21 cellular contexts compared by ENCODE assay signal in the genomic region with DNA sequence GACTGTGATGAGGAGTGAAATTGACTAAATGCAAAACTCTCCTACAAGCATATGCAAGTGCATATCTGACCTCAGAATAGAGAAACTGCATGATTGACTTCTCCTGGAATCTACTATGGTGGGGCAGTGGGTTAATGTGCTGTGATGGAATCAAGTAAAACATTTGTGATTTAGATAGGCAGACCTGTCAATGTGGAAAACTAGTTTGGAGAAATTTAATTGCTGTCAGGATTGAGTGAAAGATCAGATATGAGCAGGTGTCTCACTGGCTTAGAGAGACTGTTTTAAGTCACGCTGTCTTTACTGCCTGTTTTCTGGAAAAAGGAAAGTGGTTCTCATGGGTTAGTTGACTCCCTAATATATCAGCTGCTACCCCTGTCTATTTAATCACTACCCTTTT.
"Had no signal": no experiment of that assay in that cellular context is flagged by ENCODE, and none has a peak within 500 bp of the region (broad histone marks: within the 10 kb centered on the region; RNA-seq: fewer than 3 reads in every experiment).

No MANE protein-coding gene starts in this region.

- H3K4me1 Mint-ChIP-seq: immature natural killer cell, mesothelial cell of epicardium, naive B cell had no signal

- H3K36me3 Mint-ChIP-seq: naive B cell had no signal

- H3K4me3 Mint-ChIP-seq: effector memory CD8-positive, alpha-beta T cell; immature natural killer cell; mesothelial cell of epicardium; naive B cell had no signal

- ATAC-seq: effector memory CD8-positive, alpha-beta T cell; foreskin keratinocyte; gastroesophageal sphincter; heart left ventricle; left colon; left lobe of liver; left ventricle myocardium superior; lower lobe of right lung; mucosa of descending colon had no signal

- H3K27ac Mint-ChIP-seq: effector memory CD8-positive, alpha-beta T cell; immature natural killer cell; mesothelial cell of epicardium had no signal

- H2AFZ ChIP-seq: hepatocyte had no signal

- H3K4me1 ChIP-seq: colonic mucosa, esophagus muscularis mucosa, foreskin keratinocyte, gastroesophageal sphincter, heart left ventricle, lower lobe of right lung had no signal

- H3K4me3 ChIP-seq: colonic mucosa, hepatocyte, mucosa of descending colon had no signal

- H3K4me2 ChIP-seq: hepatocyte had no signal

- H3K9me3 ChIP-seq: colonic mucosa, esophagus muscularis mucosa, gastroesophageal sphincter, lower lobe of right lung, mucosa of descending colon had no signal

- DNase-seq: colonic mucosa; effector CD8-positive, alpha-beta T cell; effector memory CD8-positive, alpha-beta T cell; foreskin keratinocyte; heart left ventricle; hypothalamus; immature natural killer cell; islet precursor cell; kidney; kidney glomerular epithelial cell; left colon; left ventricle myocardium superior; lower lobe of right lung; mesenchymal stem cell; mucosa of descending colon; naive B cell had no signal

- H3K36me3 ChIP-seq: colonic mucosa, esophagus muscularis mucosa, gastroesophageal sphincter, heart left ventricle, lower lobe of right lung had no signal

- H3K27me3 Mint-ChIP-seq: effector memory CD8-positive, alpha-beta T cell; naive B cell had no signal

- H3K27me3 ChIP-seq: colonic mucosa, esophagus muscularis mucosa, foreskin keratinocyte, gastroesophageal sphincter, heart left ventricle, hepatocyte had no signal

- H3K79me2 ChIP-seq: hepatocyte had no signal

- H3K27ac ChIP-seq: colonic mucosa, esophagus muscularis mucosa, foreskin keratinocyte, gastroesophageal sphincter, hepatocyte, lower lobe of right lung had no signal
